Comparison of ENCODE assay signal across 8 cellular contexts in genomic region chr5:142109356-142110045, GRCh38. TPM values are rescaled to one million over a fixed set of nuclear protein-coding genes. Genes with fewer than 3 reads are reported as not detected.
A peak's percentile ranks its signal among the peaks of the same experiment; 100 is the strongest.
DNase-seq lines count a peak whose midpoint lies in the region; ATAC-seq and TF ChIP-seq lines count a peak whose summit lies in the region.

No MANE protein-coding gene starts in this region.

- intact Hi-C loops in CD4-positive, alpha-beta T cell (cut with DNase I, micrococcal nuclease), result loop anchor here (2.0 to 5.0 kb wide), 3 partner anchors 19 to 95 kb away; no protein-coding TSS in a partner anchor
- intact Hi-C loops in mucosa of descending colon (cut with DNase I, micrococcal nuclease) (loop anchor here in 1 of 2 donors (2.0 kb wide), 1 partner anchor 35 kb away; no protein-coding TSS in a partner anchor), aorta (cut with DNase I) (loop anchor here in 1 of 2 donors (10.0 kb wide), 1 partner anchor 95 kb away; the partner anchor contains the start of gene GNPDA1)

- DNase-seq in CD4-positive, alpha-beta T cell, result peak in 7 of 10 experiments; percentile 4 to 65 (median 36)
- DNase-seq in HCEC 1CT (peak; percentile 37), SW480 (ENCODE audit: low spot score) (peak; percentile 25), mucosa of descending colon (peak in 2 of 3 donors; percentile 34 to 51), aorta (no peak), NCI-H2196 (lab: John Stamatoyannopoulos, UW; ENCODE audit: unreplicated experiment) (no peak), GOT3 (lab: John Stamatoyannopoulos, UW) (no peak)

- H3K27ac ChIP-seq in CD4-positive, alpha-beta T cell (ENCODE audit: low read depth, low read length), result peak overlapping the region; percentile 99
- peak overlapping the region; percentile 96 to 97 for H3K27ac ChIP-seq in aorta (ENCODE audit: low read depth in 1 of 2, low read length in 2 of 2)

- peak overlapping the region; percentile 95 for H3K4me3 Mint-ChIP-seq in CD4-positive, alpha-beta T cell

- no peaks in the 10 kb centered on the region for H3K27me3 ChIP-seq in CD4-positive, alpha-beta T cell (ENCODE audit: control insufficient read depth, insufficient read depth, low read length)
- H3K27me3 ChIP-seq in endocrine pancreas (ENCODE audit: control insufficient read depth, insufficient read depth, low read length), result no peaks in the 10 kb centered on the region
- H3K27me3 ChIP-seq in aorta (ENCODE audit: control insufficient read depth in 1 of 2, insufficient read depth in 2 of 2, low read length in 1 of 2), result no peaks in the 10 kb centered on the region

- H3K9me3 Mint-ChIP-seq in CD4-positive, alpha-beta T cell, result no peaks in the 10 kb centered on the region

- peaks cover 83% of the 10 kb centered on the region for H3K4me1 Mint-ChIP-seq in CD4-positive, alpha-beta T cell (ENCODE audit: low read depth)

- CTCF ChIA-PET in CD4-positive, alpha-beta T cell (lab: Charles Lee), result interaction anchor here (0.5 to 3.2 kb wide), 10 partner anchors 14 to 140 kb away, joined by 3 to 13 read pairs (median 4); partner anchors contain the start of genes GNPDA1 and RNF14

- peak; percentile 8 for ATAC-seq in CD4-positive, alpha-beta T cell (ENCODE audit: poor library complexity)
- ATAC-seq in mucosa of descending colon (peak; percentile 2), aorta (ENCODE audit: low FRiP score) (no peak)

- H3K36me3 Mint-ChIP-seq in CD4-positive, alpha-beta T cell (ENCODE audit: low read depth), result peaks cover 53% of the 10 kb centered on the region

- POLR2A ChIA-PET in CD4-positive, alpha-beta T cell (lab: Charles Lee), result interaction anchor here (0.7 to 7.5 kb wide), 33 partner anchors 8 to 473 kb away, joined by 3 to 197 read pairs (median 5); partner anchors contain the start of genes DELE1, GNPDA1, HDAC3 and RELL2

- peak overlapping the region; percentile 97 for H3K27ac Mint-ChIP-seq in CD4-positive, alpha-beta T cell

- H3K36me3 ChIP-seq in endocrine pancreas (ENCODE audit: control insufficient read depth, insufficient read depth, low read length), result no peaks in the 10 kb centered on the region
- no peaks in the 10 kb centered on the region for H3K36me3 ChIP-seq in mucosa of descending colon (ENCODE audit: low read depth)
- H3K36me3 ChIP-seq in aorta (ENCODE audit: control insufficient read depth in 1 of 2, insufficient read depth in 2 of 2, low read length in 1 of 2), result no peaks in the 10 kb centered on the region

- TF ChIP-seq CTCF in CD4-positive, alpha-beta T cell (IDR thresholded peaks at IDR 0.05), result no peak
- no peak for TF ChIP-seq CTCF in mucosa of descending colon (IDR thresholded peaks at IDR 0.05)

- H3K4me1 ChIP-seq in endocrine pancreas (ENCODE audit: control insufficient read depth, insufficient read depth, low read length), result peaks cover 10% of the 10 kb centered on the region
- H3K4me1 ChIP-seq in mucosa of descending colon (ENCODE audit: low read depth), result peaks cover 24% of the 10 kb centered on the region
- H3K4me1 ChIP-seq in aorta (ENCODE audit: control insufficient read depth in 1 of 2, insufficient read depth in 2 of 2, low read length in 2 of 2), result peaks cover 0 to 9% of the 10 kb centered on the region in 2 donors

- H3K9ac ChIP-seq in endocrine pancreas (ENCODE audit: control insufficient read depth, insufficient read depth, low read length), result peak overlapping the region; percentile 94

- H3K4me3 ChIP-seq in endocrine pancreas (ENCODE audit: control insufficient read depth, insufficient read depth, low read length), result peak overlapping the region; percentile 95
- peak overlapping the region; percentile 69 for H3K4me3 ChIP-seq in mucosa of descending colon
- H3K4me3 ChIP-seq in aorta (ENCODE audit: low read length in 2 of 2), result peak overlapping the region; percentile 91 to 99

- no peaks in the 10 kb centered on the region for H3K9me3 ChIP-seq in CD4-positive, alpha-beta T cell (ENCODE audit: control insufficient read depth, low read length)
- H3K9me3 ChIP-seq in endocrine pancreas (ENCODE audit: control insufficient read depth, low read length), result no peaks in the 10 kb centered on the region
- H3K9me3 ChIP-seq in mucosa of descending colon, result no peaks in the 10 kb centered on the region
- no peaks in the 10 kb centered on the region for H3K9me3 ChIP-seq in aorta (ENCODE audit: control insufficient read depth, low read length)

- 0 to 1% methylated on average over 18 of the region's 18 CpGs for WGBS in aorta, 2 donors

- H3K27me3 Mint-ChIP-seq in CD4-positive, alpha-beta T cell, result no peaks in the 10 kb centered on the region

RNA-seq across cellular contexts. Expression of gene NDFIP1, which starts 0.9 kb away (rescaled TPM):
- 100 to 1,000 TPM; 185 to 192 TPM for total RNA-seq in CD4-positive, alpha-beta T cell
- 10 to 100 TPM; 45.7 to 53.2 (median 49.4) TPM for total RNA-seq in mucosa of descending colon
- 100 to 1,000 TPM in 1 of 2 donors, 10 to 100 TPM in 1; 93.7 to 120 TPM for total RNA-seq in aorta
- polyA plus RNA-seq in aorta, result 10 to 100 TPM; 45.0 to 63.4 TPM

Comparison
In these comparisons a context has a peak if more than half of its experiments do, and no peak if none do; other contexts are left out.
1. DNase-seq: peak in CD4-positive, alpha-beta T cell (7 of 10), HCEC 1CT (single experiment), SW480 (single experiment) and mucosa of descending colon (2 of 3); none in aorta (0 of 2), NCI-H2196 (single experiment) and GOT3 (single experiment).
2. Peak in every context shown above with its lines, with median percentiles within 50 percentile points of each other: H3K4me3 ChIP-seq.